In the genomic region with DNA sequence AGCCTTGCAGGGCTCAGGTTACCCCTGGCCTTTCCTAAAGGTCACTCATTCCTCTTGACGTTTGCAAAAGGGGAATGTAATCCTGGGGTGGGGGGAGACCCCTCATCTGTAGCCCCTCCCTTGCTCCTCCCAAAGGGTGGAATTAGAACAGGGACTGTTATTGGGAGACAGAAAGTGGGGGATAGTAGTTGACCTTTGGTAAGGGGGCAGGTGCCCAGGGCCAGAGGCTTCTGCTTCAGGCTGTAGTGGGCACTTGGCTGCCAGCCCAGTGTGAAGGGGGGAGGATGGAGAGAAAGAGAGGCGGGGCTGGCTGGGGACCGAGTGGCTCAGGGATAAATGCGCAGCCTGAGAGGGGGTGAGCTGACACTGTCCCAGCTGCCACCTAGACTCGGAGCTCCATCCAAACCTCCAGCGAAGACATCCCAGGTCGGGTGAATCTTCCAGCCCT, we compare ENCODE assay signal across 8 cellular contexts. TPM values are rescaled to one million over a fixed set of nuclear protein-coding genes. Genes with fewer than 3 reads are reported as not detected.
DNase-seq lines count a peak whose midpoint lies in the region; ATAC-seq and TF ChIP-seq lines count a peak whose summit lies in the region.

Gene ENO3 (plus strand): TSS at position 363 of the 448 bp plus-strand sequence. CDS start 711 bp downstream, outside the sequence.

- H3K9me3 Mint-ChIP-seq in activated naive CD4-positive, alpha-beta T cell treated with anti-CD3 and anti-CD28 coated beads, Interleukin-2, amount 50 U/mL, for 72 hours, result no peaks in the 10 kb centered on the region
- no peaks in the 10 kb centered on the region for H3K9me3 Mint-ChIP-seq in stimulated activated naive CD8-positive, alpha-beta T cell treated with anti-CD3 and anti-CD28 coated beads, Interleukin-15, amount 100 ng/mL, for 72 hours

- H3K4me3 ChIP-seq in AG09309 (ENCODE audit: control insufficient read depth, low read depth, low read length), result peak within 1 kb of the TSS; percentile 31
- peak within 1 kb of the TSS; percentile 41 for H3K4me3 ChIP-seq in HL-60 (replicated peaks; ENCODE audit: insufficient read depth, low read length)
- H3K4me3 ChIP-seq in iPS-11a (ENCODE audit: low read depth, low read length), result peak within 1 kb of the TSS; percentile 67

- DNase-seq in AG09309 (ENCODE audit: low read depth), result no peak
- DNase-seq in HL-60 (ENCODE audit: low read depth in 1 of 2, low spot score in 1 of 2), result no peak
- DNase-seq in activated naive CD4-positive, alpha-beta T cell treated with anti-CD3 and anti-CD28 coated beads, Interleukin-2, amount 50 U/mL, for 72 hours (ENCODE audit: low spot score in 2 of 2), result no peak
- no peak for DNase-seq in stimulated activated naive CD8-positive, alpha-beta T cell treated with anti-CD3 and anti-CD28 coated beads, Interleukin-15, amount 100 ng/mL, for 72 hours
- no peak for DNase-seq in epidermal melanocyte (ENCODE audit: insufficient read length, low spot score)
- DNase-seq in nucleus accumbens (lab: John Stamatoyannopoulos, UW), result no peak
- no peak for DNase-seq in NCI-H128 (lab: John Stamatoyannopoulos, UW; ENCODE audit: unreplicated experiment)

- H3K27ac ChIP-seq in HL-60 (replicated peaks), result peak within 1 kb of the TSS; percentile 98

- H3K4me3 Mint-ChIP-seq in stimulated activated naive CD8-positive, alpha-beta T cell treated with anti-CD3 and anti-CD28 coated beads, Interleukin-15, amount 100 ng/mL, for 72 hours, result peak within 1 kb of the TSS; percentile 93 to 94

- TF ChIP-seq CTCF in AG09309 (IDR thresholded peaks at IDR 0.05; ENCODE audit: control insufficient read depth, insufficient read depth, low read depth, low read length, missing control alignments) (no peak), HL-60 (IDR thresholded peaks at IDR 0.05; ENCODE audit: insufficient read depth, low read length) (no peak)

- peaks cover 19 to 24% of the 10 kb centered on the region in 2 donors for H3K36me3 Mint-ChIP-seq in activated naive CD4-positive, alpha-beta T cell treated with anti-CD3 and anti-CD28 coated beads, Interleukin-2, amount 50 U/mL, for 72 hours

- peak within 1 kb of the TSS; percentile 93 to 98 for H3K27ac Mint-ChIP-seq in activated naive CD4-positive, alpha-beta T cell treated with anti-CD3 and anti-CD28 coated beads, Interleukin-2, amount 50 U/mL, for 72 hours
- H3K27ac Mint-ChIP-seq in stimulated activated naive CD8-positive, alpha-beta T cell treated with anti-CD3 and anti-CD28 coated beads, Interleukin-15, amount 100 ng/mL, for 72 hours, result peak within 1 kb of the TSS; percentile 94 to 96

- H3K27me3 ChIP-seq in HL-60 (ENCODE audit: insufficient read depth, poor library complexity, severe bottlenecking), result no peaks in the 10 kb centered on the region

- no peaks in the 10 kb centered on the region for H3K27me3 Mint-ChIP-seq in stimulated activated naive CD8-positive, alpha-beta T cell treated with anti-CD3 and anti-CD28 coated beads, Interleukin-15, amount 100 ng/mL, for 72 hours

- no peak for ATAC-seq in activated naive CD4-positive, alpha-beta T cell treated with anti-CD3 and anti-CD28 coated beads, Interleukin-2, amount 50 U/mL, for 72 hours
- ATAC-seq in stimulated activated naive CD8-positive, alpha-beta T cell treated with anti-CD3 and anti-CD28 coated beads, Interleukin-15, amount 100 ng/mL, for 72 hours, result no peak

- peaks cover 24% of the 10 kb centered on the region for H3K4me1 Mint-ChIP-seq in stimulated activated naive CD8-positive, alpha-beta T cell treated with anti-CD3 and anti-CD28 coated beads, Interleukin-15, amount 100 ng/mL, for 72 hours

RNA-seq across cellular contexts. Expression of gene ENO3, which starts in this region (rescaled TPM):
- 10 to 100 TPM; 32.1 to 47.9 TPM for total RNA-seq in activated naive CD4-positive, alpha-beta T cell treated with anti-CD3 and anti-CD28 coated beads, Interleukin-2, amount 50 U/mL, for 72 hours
